ENCODE assay signal across 12 cellular contexts in the genomic region with DNA sequence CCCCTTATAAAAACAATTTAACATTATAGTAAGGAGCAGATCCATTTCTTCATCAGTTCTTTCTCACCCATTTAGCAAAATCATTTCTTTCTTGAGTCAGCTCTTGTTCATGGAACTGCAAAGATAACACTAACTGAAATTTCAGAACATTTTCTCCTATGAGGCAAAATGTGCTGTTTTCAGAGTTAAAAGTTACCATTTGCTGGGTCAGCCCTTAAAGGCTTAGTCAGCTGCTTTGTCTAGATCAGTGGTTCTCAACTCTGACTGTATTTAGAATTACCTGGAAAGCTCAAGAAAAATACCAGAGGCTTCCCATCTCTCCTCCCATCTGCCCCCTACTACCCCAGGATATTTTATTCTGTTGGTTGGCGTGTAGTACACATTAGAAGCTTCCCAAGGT. TPM values are rescaled to one million over a fixed set of nuclear protein-coding genes. Genes with fewer than 3 reads are reported as not detected.
DNase-seq lines count a peak whose midpoint lies in the region; ATAC-seq and TF ChIP-seq lines count a peak whose summit lies in the region.
"Had no signal": no experiment of that assay in that cellular context is flagged by ENCODE, and none has a peak within 500 bp of the region (broad histone marks: within the 10 kb centered on the region; RNA-seq: fewer than 3 reads in every experiment).

No MANE protein-coding gene starts in this region.

- peak overlapping the region; percentile 100 for H3K27ac Mint-ChIP-seq in activated T-cell treated with anti-CD3 and anti-CD28 coated beads, Interleukin-2, amount 50 U/mL, for 72 hours
- H3K27ac Mint-ChIP-seq in T-helper 17 cell = peak overlapping the region; percentile 30
- peak overlapping the region; percentile 98 for H3K27ac Mint-ChIP-seq in stimulated activated effector memory CD8-positive, alpha-beta T cell treated with anti-CD3 and anti-CD28 coated beads, Interleukin-12 subunit alpha, Interleukin-12 subunit beta, amount 100 ng/mL, for 72 hours

- H3K4me3 Mint-ChIP-seq in activated T-cell treated with anti-CD3 and anti-CD28 coated beads, Interleukin-2, amount 50 U/mL, for 72 hours = peak overlapping the region; percentile 68 to 93
- H3K4me3 Mint-ChIP-seq in T-helper 17 cell = no peak overlapping the region
- peak overlapping the region; percentile 67 for H3K4me3 Mint-ChIP-seq in stimulated activated effector memory CD8-positive, alpha-beta T cell treated with anti-CD3 and anti-CD28 coated beads, Interleukin-12 subunit alpha, Interleukin-12 subunit beta, amount 100 ng/mL, for 72 hours

- H3K27me3 Mint-ChIP-seq in activated T-cell treated with anti-CD3 and anti-CD28 coated beads, Interleukin-2, amount 50 U/mL, for 72 hours (ENCODE audit: low read depth) = no peaks in the 10 kb centered on the region
- H3K27me3 Mint-ChIP-seq in T-helper 17 cell = no peaks in the 10 kb centered on the region

- no peak overlapping the region for H3K4me3 ChIP-seq in choroid plexus epithelial cell (ENCODE audit: low read depth, low read length)

- no peaks in the 10 kb centered on the region for H3K9me3 Mint-ChIP-seq in activated T-cell treated with anti-CD3 and anti-CD28 coated beads, Interleukin-2, amount 50 U/mL, for 72 hours
- no peaks in the 10 kb centered on the region for H3K9me3 Mint-ChIP-seq in stimulated activated effector memory CD8-positive, alpha-beta T cell treated with anti-CD3 and anti-CD28 coated beads, Interleukin-12 subunit alpha, Interleukin-12 subunit beta, amount 100 ng/mL, for 72 hours

- H3K9me3 ChIP-seq in T-helper 17 cell (ENCODE audit: control insufficient read depth, low read length, poor library complexity, severe bottlenecking) = no peaks in the 10 kb centered on the region

- DNase-seq in activated T-cell treated with anti-CD3 and anti-CD28 coated beads, Interleukin-2, amount 50 U/mL, for 72 hours = no peak
- DNase-seq in activated T-cell treated with anti-CD3 and anti-CD28 coated beads, Interleukin-2, amount 50 U/mL, for 1 hour = no peak
- DNase-seq in T-helper 17 cell (no peak), choroid plexus epithelial cell (ENCODE audit: low read depth) (peak; percentile 13), iPS-NIHi7 (ENCODE audit: extremely low spot score) (no peak), NCI-H2196 treated with DMSO at 0.1 percent for 48 hours (lab: John Stamatoyannopoulos, UW; ENCODE audit: unreplicated experiment) (no peak)
- DNase-seq in stimulated activated effector memory CD8-positive, alpha-beta T cell treated with anti-CD3 and anti-CD28 coated beads, Interleukin-12 subunit alpha, Interleukin-12 subunit beta, amount 100 ng/mL, for 72 hours (ENCODE audit: low spot score in 2 of 2) = no peak
- DNase-seq: DMS153; effector CD4-positive, alpha-beta T cell; NCI-H2029 treated with DMSO at 0.1 percent for 48 hours; NCI-H82 had no signal

- peaks cover 46% of the 10 kb centered on the region for H3K4me1 Mint-ChIP-seq in activated T-cell treated with anti-CD3 and anti-CD28 coated beads, Interleukin-2, amount 50 U/mL, for 72 hours (ENCODE audit: low read depth)
- peaks cover 21% of the 10 kb centered on the region for H3K4me1 Mint-ChIP-seq in T-helper 17 cell
- H3K4me1 Mint-ChIP-seq in stimulated activated effector memory CD8-positive, alpha-beta T cell treated with anti-CD3 and anti-CD28 coated beads, Interleukin-12 subunit alpha, Interleukin-12 subunit beta, amount 100 ng/mL, for 72 hours = peaks cover 33% of the 10 kb centered on the region

- peak in 1 of 2 donors; percentile 43 for ATAC-seq in activated T-cell treated with anti-CD3 and anti-CD28 coated beads, Interleukin-2, amount 50 U/mL, for 72 hours (replicated peaks in 1 of 2)
- ATAC-seq in T-helper 17 cell = no peak
- ATAC-seq in stimulated activated effector memory CD8-positive, alpha-beta T cell treated with anti-CD3 and anti-CD28 coated beads, Interleukin-12 subunit alpha, Interleukin-12 subunit beta, amount 100 ng/mL, for 72 hours = peak; percentile 57
- ATAC-seq in HG03457 (IDR thresholded peaks at IDR 0.05; ENCODE audit: unreplicated experiment) = no peak

- H3K36me3 Mint-ChIP-seq in activated T-cell treated with anti-CD3 and anti-CD28 coated beads, Interleukin-2, amount 50 U/mL, for 72 hours (ENCODE audit: insufficient read depth in 2 of 2) = peaks cover 24 to 31% of the 10 kb centered on the region in 2 donors
- peaks cover 14% of the 10 kb centered on the region for H3K36me3 Mint-ChIP-seq in T-helper 17 cell (ENCODE audit: low read depth)
- H3K36me3 Mint-ChIP-seq in stimulated activated effector memory CD8-positive, alpha-beta T cell treated with anti-CD3 and anti-CD28 coated beads, Interleukin-12 subunit alpha, Interleukin-12 subunit beta, amount 100 ng/mL, for 72 hours = peaks cover 96% of the 10 kb centered on the region

- no peak for TF ChIP-seq CTCF in choroid plexus epithelial cell (conservative IDR thresholded peaks at IDR 0.05; ENCODE audit: low read depth, low read length)

RNA-seq across cellular contexts. Expression of gene METTL13, which starts 12.2 kb away (rescaled TPM):
- total RNA-seq in activated T-cell treated with anti-CD3 and anti-CD28 coated beads, Interleukin-2, amount 50 U/mL, for 72 hours = 10 to 100 TPM; 38.0 to 46.4 TPM
- 10 to 100 TPM; 13.0 to 13.4 TPM for total RNA-seq in T-helper 17 cell

RNA-seq across cellular contexts. Expression of gene DNM3, which starts 47.6 kb away (rescaled TPM):
- total RNA-seq in activated T-cell treated with anti-CD3 and anti-CD28 coated beads, Interleukin-2, amount 50 U/mL, for 72 hours = 1 to 10 TPM; 1.5 to 3.4 TPM
- 10 to 100 TPM in 1 of 2 donors, 1 to 10 TPM in 1; 3.2 to 22.5 TPM for total RNA-seq in T-helper 17 cell

RNA-seq across cellular contexts. Expression of gene VAMP4, which starts 51.8 kb away (rescaled TPM):
- 10 to 100 TPM; 18.9 to 19.2 TPM for total RNA-seq in activated T-cell treated with anti-CD3 and anti-CD28 coated beads, Interleukin-2, amount 50 U/mL, for 72 hours
- 10 to 100 TPM; 19.7 to 21.6 TPM for total RNA-seq in T-helper 17 cell

Comparison
In these comparisons a context has a peak if more than half of its experiments do, and no peak if none do; other contexts are left out.
1. H3K27ac Mint-ChIP-seq: peak in every context shown above with its lines; median percentile 100 in activated T-cell treated with anti-CD3 and anti-CD28 coated beads, Interleukin-2, amount 50 U/mL, for 72 hours; 98 in stimulated activated effector memory CD8-positive, alpha-beta T cell treated with anti-CD3 and anti-CD28 coated beads, Interleukin-12 subunit alpha, Interleukin-12 subunit beta, amount 100 ng/mL, for 72 hours; 30 in T-helper 17 cell.